9 cellular contexts compared by ENCODE assay signal in genomic region chr3:16240229-16241023, GRCh38. TPM values are rescaled to one million over a fixed set of nuclear protein-coding genes. Genes with fewer than 3 reads are reported as not detected.
DNase-seq lines count a peak whose midpoint lies in the region; ATAC-seq and TF ChIP-seq lines count a peak whose summit lies in the region.
"Had no signal": no experiment of that assay in that cellular context is flagged by ENCODE, and none has a peak within 500 bp of the region (broad histone marks: within the 10 kb centered on the region; RNA-seq: fewer than 3 reads in every experiment).

No MANE protein-coding gene starts in this region.

- H3K4me1 ChIP-seq in gastrocnemius medialis: peaks cover 25 to 26% of the 10 kb centered on the region in 2 donors

- H3K9me3 ChIP-seq in gastrocnemius medialis: no peaks in the 10 kb centered on the region

- peak overlapping the region; percentile 43 to 64 (median 57) for H3K27ac ChIP-seq in gastrocnemius medialis

- in situ Hi-C loops in gastrocnemius medialis (cut with MboI; ENCODE audit: low sequenced_read_pairs in 4 of 4): loop anchor here (5.0 to 25.0 kb wide), 8 partner anchors 66 to 606 kb away; partner anchors contain the start of gene GALNT15 (in 1 of the 4)

- no peak for TF ChIP-seq POLR2A in gastrocnemius medialis (IDR thresholded peaks at IDR 0.05)

- TF ChIP-seq CTCF in epithelial cell of esophagus (IDR thresholded peaks at IDR 0.05; ENCODE audit: insufficient read depth, low read depth, low read length, missing control alignments): no peak
- no peak for TF ChIP-seq CTCF in gastrocnemius medialis (IDR thresholded peaks at IDR 0.05 in 4 of 5, conservative IDR thresholded peaks at IDR 0.05 in 1 of 5)

- H3K27me3 ChIP-seq in gastrocnemius medialis: no peaks in the 10 kb centered on the region

- intact Hi-C loops in gastrocnemius medialis (cut with DNase I; ENCODE audit: low total_unique reads): no loop called here

- ATAC-seq in gastrocnemius medialis (peak; percentile 36 to 40), GM21737 (IDR thresholded peaks at IDR 0.05; ENCODE audit: unreplicated experiment) (no peak), HG03571 (IDR thresholded peaks at IDR 0.05; ENCODE audit: unreplicated experiment) (no peak), GM21528 (IDR thresholded peaks at IDR 0.05; ENCODE audit: low FRiP score, unreplicated experiment) (no peak)

- H3K36me3 ChIP-seq in gastrocnemius medialis: no peaks in the 10 kb centered on the region

- H3K4me3 ChIP-seq in epithelial cell of esophagus (ENCODE audit: low read length) (no peak overlapping the region), gastrocnemius medialis (no peak overlapping the region)

- DNase-seq in EL (peak; percentile 70), NCI-H82 (lab: John Stamatoyannopoulos, UW) (peak; percentile 46), epithelial cell of esophagus (ENCODE audit: low read depth) (peak; percentile 84), gastrocnemius medialis (no peak), NCI-H146 treated with DMSO at 0.1 percent for 48 hours (lab: John Stamatoyannopoulos, UW; ENCODE audit: unreplicated experiment) (no peak)
- DNase-seq: activated effector memory CD4-positive, alpha-beta T cell treated with anti-CD3 and anti-CD28 coated beads, Interleukin-2, amount 50 U/mL, for 16 hours had no signal

RNA-seq across cellular contexts. Expression of gene DPH3, which starts 24.3 kb away (rescaled TPM):
- total RNA-seq in gastrocnemius medialis: 10 to 100 TPM; 40.3 to 66.6 (median 44.2) TPM

RNA-seq across cellular contexts. Expression of gene OXNAD1, which starts 24.6 kb away (rescaled TPM):
- 10 to 100 TPM; 12.3 to 28.6 (median 17.1) TPM for total RNA-seq in gastrocnemius medialis

Comparison
In these comparisons a context has a peak if more than half of its experiments do, and no peak if none do; other contexts are left out.
1. DNase-seq: peak in EL (single experiment), NCI-H82 (single experiment) and epithelial cell of esophagus (single experiment); none in gastrocnemius medialis (0 of 2) and NCI-H146 treated with DMSO at 0.1 percent for 48 hours (single experiment).
2. ATAC-seq: peak in gastrocnemius medialis (2 of 2); none in GM21737 (single experiment), HG03571 (single experiment) and GM21528 (single experiment).